ENCODE assay signal across 1 cellular context in the genomic region with DNA sequence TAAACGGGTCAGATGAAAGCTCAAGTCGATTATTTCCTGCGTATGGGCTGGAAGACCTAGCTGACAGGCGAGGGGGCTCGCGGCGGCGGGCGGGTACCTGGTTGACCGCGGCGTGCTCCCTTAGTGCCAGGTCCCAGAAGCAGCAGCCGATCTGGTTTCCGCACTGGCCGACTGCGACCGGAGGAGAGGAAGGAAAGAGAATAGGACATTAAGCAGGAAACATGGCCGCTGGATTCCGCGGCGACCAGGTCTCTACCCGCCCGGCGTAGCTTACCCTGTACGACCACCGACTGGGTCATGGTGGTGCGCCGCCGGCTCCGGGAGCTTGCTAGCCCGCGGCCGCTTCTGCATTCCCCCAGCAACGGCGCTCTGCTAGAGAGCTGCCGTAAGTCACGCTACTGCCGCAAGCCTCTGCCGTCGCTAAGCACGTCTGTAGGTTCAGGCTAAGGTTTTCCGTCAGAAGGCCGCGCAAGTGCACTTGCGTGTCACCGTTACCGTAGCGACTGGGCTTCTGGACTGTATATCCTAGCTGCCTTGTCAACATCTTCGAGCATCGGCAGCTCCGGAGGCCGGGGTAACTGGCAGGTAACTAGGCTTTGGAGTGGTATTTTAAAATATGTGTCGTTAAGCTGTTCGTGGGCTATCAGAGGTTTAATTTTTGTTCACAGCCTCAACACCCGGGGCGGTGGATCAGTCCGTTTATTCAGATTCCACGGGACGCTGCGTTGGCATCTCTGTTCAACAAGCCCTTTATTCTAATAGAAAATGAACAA.
TF ChIP-seq lines count a peak whose summit lies in the region.

A gene with protein sequence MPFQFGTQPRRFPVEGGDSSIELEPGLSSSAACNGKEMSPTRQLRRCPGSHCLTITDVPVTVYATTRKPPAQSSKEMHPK (plus strand): TSS at position 456 of the 773 bp plus-strand sequence. CDS start 11,693 bp downstream, outside the sequence.
A gene with protein sequence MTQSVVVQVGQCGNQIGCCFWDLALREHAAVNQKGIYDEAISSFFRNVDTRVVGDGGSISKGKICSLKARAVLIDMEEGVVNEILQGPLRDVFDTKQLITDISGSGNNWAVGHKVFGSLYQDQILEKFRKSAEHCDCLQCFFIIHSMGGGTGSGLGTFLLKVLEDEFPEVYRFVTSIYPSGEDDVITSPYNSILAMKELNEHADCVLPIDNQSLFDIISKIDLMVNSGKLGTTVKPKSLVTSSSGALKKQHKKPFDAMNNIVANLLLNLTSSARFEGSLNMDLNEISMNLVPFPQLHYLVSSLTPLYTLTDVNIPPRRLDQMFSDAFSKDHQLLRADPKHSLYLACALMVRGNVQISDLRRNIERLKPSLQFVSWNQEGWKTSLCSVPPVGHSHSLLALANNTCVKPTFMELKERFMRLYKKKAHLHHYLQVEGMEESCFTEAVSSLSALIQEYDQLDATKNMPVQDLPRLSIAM (minus strand): TSS at position 347 of the 773 bp plus-strand sequence. CDS start 48 bp downstream, at position 299.

TF ChIP-seq in HepG2, 621 proteins besides CTCF, POLR2A, EP300 and RAD21 (continued from another document and continues in another):
- TF ChIP-seq, protein P1, sequence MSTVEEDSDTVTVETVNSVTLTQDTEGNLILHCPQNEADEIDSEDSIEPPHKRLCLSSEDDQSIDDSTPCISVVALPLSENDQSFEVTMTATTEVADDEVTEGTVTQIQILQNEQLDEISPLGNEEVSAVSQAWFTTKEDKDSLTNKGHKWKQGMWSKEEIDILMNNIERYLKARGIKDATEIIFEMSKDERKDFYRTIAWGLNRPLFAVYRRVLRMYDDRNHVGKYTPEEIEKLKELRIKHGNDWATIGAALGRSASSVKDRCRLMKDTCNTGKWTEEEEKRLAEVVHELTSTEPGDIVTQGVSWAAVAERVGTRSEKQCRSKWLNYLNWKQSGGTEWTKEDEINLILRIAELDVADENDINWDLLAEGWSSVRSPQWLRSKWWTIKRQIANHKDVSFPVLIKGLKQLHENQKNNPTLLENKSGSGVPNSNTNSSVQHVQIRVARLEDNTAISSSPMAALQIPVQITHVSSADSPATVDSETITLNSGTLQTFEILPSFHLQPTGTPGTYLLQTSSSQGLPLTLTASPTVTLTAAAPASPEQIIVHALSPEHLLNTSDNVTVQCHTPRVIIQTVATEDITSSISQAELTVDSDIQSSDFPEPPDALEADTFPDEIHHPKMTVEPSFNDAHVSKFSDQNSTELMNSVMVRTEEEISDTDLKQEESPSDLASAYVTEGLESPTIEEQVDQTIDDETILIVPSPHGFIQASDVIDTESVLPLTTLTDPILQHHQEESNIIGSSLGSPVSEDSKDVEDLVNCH (CRISPR knock-in tag; IDR thresholded peaks at IDR 0.05) = no peak
- TF ChIP-seq, protein P2, sequence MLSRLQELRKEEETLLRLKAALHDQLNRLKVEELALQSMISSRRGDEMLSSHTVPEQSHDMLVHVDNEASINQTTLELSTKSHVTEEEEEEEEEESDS (CRISPR knock-in tag; IDR thresholded peaks at IDR 0.05; ENCODE audit: borderline replicate concordance) = peak; percentile 52; the same call in 1 of the 2 replicates
- no peak for TF ChIP-seq NFIC (IDR thresholded peaks at IDR 0.05; ENCODE audit: low read length)
- TF ChIP-seq IRX3 (CRISPR knock-in tag; IDR thresholded peaks at IDR 0.05; ENCODE audit: borderline replicate concordance, low read depth) = peak; percentile 85; the same call in 1 of the 2 replicates
- TF ChIP-seq, protein P3, sequence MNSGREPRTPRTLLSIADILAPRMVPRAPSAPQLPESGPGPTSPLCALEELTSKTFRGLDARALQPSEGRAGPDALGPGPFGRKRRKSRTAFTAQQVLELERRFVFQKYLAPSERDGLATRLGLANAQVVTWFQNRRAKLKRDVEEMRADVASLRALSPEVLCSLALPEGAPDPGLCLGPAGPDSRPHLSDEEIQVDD (CRISPR knock-in tag; IDR thresholded peaks at IDR 0.05; ENCODE audit: borderline replicate concordance) = peak; percentile 45; the same call in 1 of the 2 replicates
- no peak for TF ChIP-seq PAF1 (CRISPR knock-in tag; IDR thresholded peaks at IDR 0.05)
- peak; percentile 84; the same call in 2 of the 3 replicates for TF ChIP-seq MXI1 (IDR thresholded peaks at IDR 0.05; ENCODE audit: borderline replicate concordance, low read depth, low read length)
- TF ChIP-seq ZNF605 (CRISPR knock-in tag; IDR thresholded peaks at IDR 0.05) = peak; percentile 94
- TF ChIP-seq SMAD9 (CRISPR knock-in tag; IDR thresholded peaks at IDR 0.05) = no peak
- TF ChIP-seq, protein P4, sequence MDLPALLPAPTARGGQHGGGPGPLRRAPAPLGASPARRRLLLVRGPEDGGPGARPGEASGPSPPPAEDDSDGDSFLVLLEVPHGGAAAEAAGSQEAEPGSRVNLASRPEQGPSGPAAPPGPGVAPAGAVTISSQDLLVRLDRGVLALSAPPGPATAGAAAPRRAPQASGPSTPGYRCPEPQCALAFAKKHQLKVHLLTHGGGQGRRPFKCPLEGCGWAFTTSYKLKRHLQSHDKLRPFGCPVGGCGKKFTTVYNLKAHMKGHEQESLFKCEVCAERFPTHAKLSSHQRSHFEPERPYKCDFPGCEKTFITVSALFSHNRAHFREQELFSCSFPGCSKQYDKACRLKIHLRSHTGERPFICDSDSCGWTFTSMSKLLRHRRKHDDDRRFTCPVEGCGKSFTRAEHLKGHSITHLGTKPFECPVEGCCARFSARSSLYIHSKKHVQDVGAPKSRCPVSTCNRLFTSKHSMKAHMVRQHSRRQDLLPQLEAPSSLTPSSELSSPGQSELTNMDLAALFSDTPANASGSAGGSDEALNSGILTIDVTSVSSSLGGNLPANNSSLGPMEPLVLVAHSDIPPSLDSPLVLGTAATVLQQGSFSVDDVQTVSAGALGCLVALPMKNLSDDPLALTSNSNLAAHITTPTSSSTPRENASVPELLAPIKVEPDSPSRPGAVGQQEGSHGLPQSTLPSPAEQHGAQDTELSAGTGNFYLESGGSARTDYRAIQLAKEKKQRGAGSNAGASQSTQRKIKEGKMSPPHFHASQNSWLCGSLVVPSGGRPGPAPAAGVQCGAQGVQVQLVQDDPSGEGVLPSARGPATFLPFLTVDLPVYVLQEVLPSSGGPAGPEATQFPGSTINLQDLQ (CRISPR knock-in tag; IDR thresholded peaks at IDR 0.05) = 0 out of 2 replicates have a peak, but pooled peaks have one; percentile 48
- TF ChIP-seq GZF1 (CRISPR knock-in tag; IDR thresholded peaks at IDR 0.05) = peak; percentile 85; the same call in 1 of the 2 replicates
- TF ChIP-seq, protein P5, sequence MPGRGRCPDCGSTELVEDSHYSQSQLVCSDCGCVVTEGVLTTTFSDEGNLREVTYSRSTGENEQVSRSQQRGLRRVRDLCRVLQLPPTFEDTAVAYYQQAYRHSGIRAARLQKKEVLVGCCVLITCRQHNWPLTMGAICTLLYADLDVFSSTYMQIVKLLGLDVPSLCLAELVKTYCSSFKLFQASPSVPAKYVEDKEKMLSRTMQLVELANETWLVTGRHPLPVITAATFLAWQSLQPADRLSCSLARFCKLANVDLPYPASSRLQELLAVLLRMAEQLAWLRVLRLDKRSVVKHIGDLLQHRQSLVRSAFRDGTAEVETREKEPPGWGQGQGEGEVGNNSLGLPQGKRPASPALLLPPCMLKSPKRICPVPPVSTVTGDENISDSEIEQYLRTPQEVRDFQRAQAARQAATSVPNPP (CRISPR knock-in tag; IDR thresholded peaks at IDR 0.05) = peak; percentile 86; the same call in 1 of the 2 replicates
- TF ChIP-seq ZSCAN29 (CRISPR knock-in tag; conservative IDR thresholded peaks at IDR 0.05) = peak; percentile 84
- TF ChIP-seq, protein P6, sequence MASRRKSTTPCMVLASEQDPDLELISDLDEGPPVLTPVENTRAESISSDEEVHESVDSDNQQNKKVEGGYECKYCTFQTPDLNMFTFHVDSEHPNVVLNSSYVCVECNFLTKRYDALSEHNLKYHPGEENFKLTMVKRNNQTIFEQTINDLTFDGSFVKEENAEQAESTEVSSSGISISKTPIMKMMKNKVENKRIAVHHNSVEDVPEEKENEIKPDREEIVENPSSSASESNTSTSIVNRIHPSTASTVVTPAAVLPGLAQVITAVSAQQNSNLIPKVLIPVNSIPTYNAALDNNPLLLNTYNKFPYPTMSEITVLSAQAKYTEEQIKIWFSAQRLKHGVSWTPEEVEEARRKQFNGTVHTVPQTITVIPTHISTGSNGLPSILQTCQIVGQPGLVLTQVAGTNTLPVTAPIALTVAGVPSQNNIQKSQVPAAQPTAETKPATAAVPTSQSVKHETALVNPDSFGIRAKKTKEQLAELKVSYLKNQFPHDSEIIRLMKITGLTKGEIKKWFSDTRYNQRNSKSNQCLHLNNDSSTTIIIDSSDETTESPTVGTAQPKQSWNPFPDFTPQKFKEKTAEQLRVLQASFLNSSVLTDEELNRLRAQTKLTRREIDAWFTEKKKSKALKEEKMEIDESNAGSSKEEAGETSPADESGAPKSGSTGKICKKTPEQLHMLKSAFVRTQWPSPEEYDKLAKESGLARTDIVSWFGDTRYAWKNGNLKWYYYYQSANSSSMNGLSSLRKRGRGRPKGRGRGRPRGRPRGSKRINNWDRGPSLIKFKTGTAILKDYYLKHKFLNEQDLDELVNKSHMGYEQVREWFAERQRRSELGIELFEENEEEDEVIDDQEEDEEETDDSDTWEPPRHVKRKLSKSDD (CRISPR knock-in tag; IDR thresholded peaks at IDR 0.05; ENCODE audit: low read depth) = 0 out of 2 replicates have a peak, but pooled peaks have one; percentile 18
- TF ChIP-seq ZSCAN31 (CRISPR knock-in tag; IDR thresholded peaks at IDR 0.05; ENCODE audit: low read depth) = peak; percentile 51; the same call in 1 of the 2 replicates
- TF ChIP-seq, protein P7, sequence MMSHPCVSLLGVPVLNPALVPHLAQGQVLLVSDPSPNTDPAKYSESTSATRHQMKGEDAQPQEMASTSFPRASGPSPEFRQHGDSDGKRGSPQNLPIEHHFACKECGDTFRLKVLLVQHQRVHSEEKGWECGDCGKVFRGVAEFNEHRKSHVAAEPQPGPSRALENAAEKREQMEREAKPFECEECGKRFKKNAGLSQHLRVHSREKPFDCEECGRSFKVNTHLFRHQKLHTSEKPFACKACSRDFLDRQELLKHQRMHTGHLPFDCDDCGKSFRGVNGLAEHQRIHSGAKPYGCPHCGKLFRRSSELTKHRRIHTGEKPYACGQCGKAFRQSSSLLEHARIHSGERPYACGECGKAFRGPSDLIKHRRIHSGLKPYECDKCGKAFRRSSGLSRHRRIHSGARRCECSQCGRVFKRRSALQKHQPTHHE (CRISPR knock-in tag; IDR thresholded peaks at IDR 0.05; ENCODE audit: borderline replicate concordance) = 0 out of 2 replicates have a peak, but pooled peaks have one; percentile 81
- peak; percentile 86; the same call in 1 of the 2 replicates for TF ChIP-seq ZNF546 (CRISPR knock-in tag; conservative IDR thresholded peaks at IDR 0.05)
- TF ChIP-seq POGZ (CRISPR knock-in tag; IDR thresholded peaks at IDR 0.05) = peak; percentile 85
- peak; percentile 16; the same call in 1 of the 2 replicates for TF ChIP-seq CEBPG (CRISPR knock-in tag; IDR thresholded peaks at IDR 0.05)
- TF ChIP-seq YY1 (IDR thresholded peaks at IDR 0.05; ENCODE audit: insufficient read depth, insufficient replicate concordance, low read depth, low read length) = peak; percentile 86
- TF ChIP-seq, protein P8, sequence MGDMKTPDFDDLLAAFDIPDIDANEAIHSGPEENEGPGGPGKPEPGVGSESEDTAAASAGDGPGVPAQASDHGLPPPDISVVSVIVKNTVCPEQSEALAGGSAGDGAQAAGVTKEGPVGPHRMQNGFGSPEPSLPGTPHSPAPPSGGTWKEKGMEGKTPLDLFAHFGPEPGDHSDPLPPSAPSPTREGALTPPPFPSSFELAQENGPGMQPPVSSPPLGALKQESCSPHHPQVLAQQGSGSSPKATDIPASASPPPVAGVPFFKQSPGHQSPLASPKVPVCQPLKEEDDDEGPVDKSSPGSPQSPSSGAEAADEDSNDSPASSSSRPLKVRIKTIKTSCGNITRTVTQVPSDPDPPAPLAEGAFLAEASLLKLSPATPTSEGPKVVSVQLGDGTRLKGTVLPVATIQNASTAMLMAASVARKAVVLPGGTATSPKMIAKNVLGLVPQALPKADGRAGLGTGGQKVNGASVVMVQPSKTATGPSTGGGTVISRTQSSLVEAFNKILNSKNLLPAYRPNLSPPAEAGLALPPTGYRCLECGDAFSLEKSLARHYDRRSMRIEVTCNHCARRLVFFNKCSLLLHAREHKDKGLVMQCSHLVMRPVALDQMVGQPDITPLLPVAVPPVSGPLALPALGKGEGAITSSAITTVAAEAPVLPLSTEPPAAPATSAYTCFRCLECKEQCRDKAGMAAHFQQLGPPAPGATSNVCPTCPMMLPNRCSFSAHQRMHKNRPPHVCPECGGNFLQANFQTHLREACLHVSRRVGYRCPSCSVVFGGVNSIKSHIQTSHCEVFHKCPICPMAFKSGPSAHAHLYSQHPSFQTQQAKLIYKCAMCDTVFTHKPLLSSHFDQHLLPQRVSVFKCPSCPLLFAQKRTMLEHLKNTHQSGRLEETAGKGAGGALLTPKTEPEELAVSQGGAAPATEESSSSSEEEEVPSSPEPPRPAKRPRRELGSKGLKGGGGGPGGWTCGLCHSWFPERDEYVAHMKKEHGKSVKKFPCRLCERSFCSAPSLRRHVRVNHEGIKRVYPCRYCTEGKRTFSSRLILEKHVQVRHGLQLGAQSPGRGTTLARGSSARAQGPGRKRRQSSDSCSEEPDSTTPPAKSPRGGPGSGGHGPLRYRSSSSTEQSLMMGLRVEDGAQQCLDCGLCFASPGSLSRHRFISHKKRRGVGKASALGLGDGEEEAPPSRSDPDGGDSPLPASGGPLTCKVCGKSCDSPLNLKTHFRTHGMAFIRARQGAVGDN (CRISPR knock-in tag; IDR thresholded peaks at IDR 0.05) = peak; percentile 86
- TF ChIP-seq HMGA1 (CRISPR knock-in tag; conservative IDR thresholded peaks at IDR 0.05) = no peak
- peak; percentile 78 for TF ChIP-seq ZNF205 (CRISPR knock-in tag; IDR thresholded peaks at IDR 0.05)
- peak; percentile 78; the same call in 1 of the 2 replicates for TF ChIP-seq ZNF891 (CRISPR knock-in tag; IDR thresholded peaks at IDR 0.05)
- TF ChIP-seq RCOR2 (CRISPR knock-in tag; IDR thresholded peaks at IDR 0.05) = peak; percentile 35; the same call in 1 of the 2 replicates
- TF ChIP-seq SNAI1 (CRISPR knock-in tag; IDR thresholded peaks at IDR 0.05; ENCODE audit: borderline replicate concordance) = 0 out of 2 replicates have a peak, but pooled peaks have one; percentile 78
- TF ChIP-seq RORA (CRISPR knock-in tag; IDR thresholded peaks at IDR 0.05) = no peak
- TF ChIP-seq TAF1 (CRISPR knock-in tag; IDR thresholded peaks at IDR 0.05) = peak; percentile 91
- no peak for TF ChIP-seq ZFP37 (CRISPR knock-in tag; IDR thresholded peaks at IDR 0.05; ENCODE audit: borderline replicate concordance)
- no peak; the same call in 1 of the 2 replicates for TF ChIP-seq ZNF431 (CRISPR knock-in tag; IDR thresholded peaks at IDR 0.05; ENCODE audit: borderline replicate concordance, low read depth)
- TF ChIP-seq PHF8 (CRISPR knock-in tag; IDR thresholded peaks at IDR 0.05) = peak; percentile 95
- TF ChIP-seq FOXA1 (IDR thresholded peaks at IDR 0.05) = no peak
- TF ChIP-seq FOXA1 (CRISPR knock-in tag; IDR thresholded peaks at IDR 0.05) = peak; percentile 66
- peak; percentile 84; the same call in 1 of the 2 replicates for TF ChIP-seq ZNF331 (CRISPR knock-in tag; IDR thresholded peaks at IDR 0.05)
- TF ChIP-seq SOX6 (IDR thresholded peaks at IDR 0.05) = no peak
- peak; percentile 76; the same call in 1 of the 2 replicates for TF ChIP-seq SOX6 (CRISPR knock-in tag; IDR thresholded peaks at IDR 0.05)
- TF ChIP-seq ZNF768 (CRISPR knock-in tag; IDR thresholded peaks at IDR 0.05) = peak; percentile 79; the same call in 1 of the 2 replicates
